ENCODE assay signal across 10 cellular contexts in the genomic region with DNA sequence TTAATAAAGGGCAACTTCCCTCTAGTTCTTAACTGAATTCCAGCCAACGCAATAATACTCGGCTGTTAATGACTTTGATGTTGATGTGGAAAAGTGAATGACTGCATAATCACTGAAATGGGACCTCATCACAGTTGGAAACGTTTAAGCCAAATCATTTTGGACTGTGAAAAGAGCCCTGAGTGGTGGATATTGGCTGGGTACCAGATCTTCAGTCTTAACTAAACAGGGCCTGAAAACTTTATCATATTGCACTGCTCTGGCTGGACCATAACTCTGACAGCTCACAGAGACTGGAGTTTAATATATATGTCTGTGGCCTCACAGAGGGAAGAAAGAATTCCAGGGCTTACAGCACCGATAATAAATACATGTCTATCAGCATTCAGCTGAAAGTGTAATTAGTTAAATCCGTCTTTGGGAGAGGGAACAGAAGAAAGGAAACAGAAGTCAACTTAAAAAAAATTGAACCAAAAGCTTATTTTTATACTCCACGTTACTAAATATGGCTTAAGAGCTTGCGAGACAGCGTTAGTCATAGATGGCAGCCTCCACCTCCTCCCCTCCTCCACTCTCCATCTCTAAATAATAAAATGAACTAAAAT.
DNase-seq lines count a peak whose midpoint lies in the region; FAIRE-seq and TF ChIP-seq lines count a peak whose summit lies in the region.
"Had no signal": no experiment of that assay in that cellular context is flagged by ENCODE, and none has a peak within 500 bp of the region (broad histone marks: within the 10 kb centered on the region; RNA-seq: fewer than 3 reads in every experiment).

No MANE protein-coding gene starts in this region.

- intact Hi-C loops in PC-9 (cut with micrococcal nuclease; ENCODE audit: unreplicated experiment) = no loop called here

- no peaks in the 10 kb centered on the region for H3K36me3 ChIP-seq in ACC112 (ENCODE audit: insufficient read depth, low read length)
- H3K36me3 ChIP-seq in brain microvascular endothelial cell (replicated peaks) = no peaks in the 10 kb centered on the region
- H3K36me3 ChIP-seq in PC-9 (ENCODE audit: low read depth) = no peaks in the 10 kb centered on the region
- H3K36me3 ChIP-seq in small intestine (ENCODE audit: control insufficient read depth in 2 of 2, insufficient read depth in 2 of 2, low read length in 2 of 2) = no peaks in the 10 kb centered on the region

- H3K79me2 ChIP-seq in ACC112 (ENCODE audit: control insufficient read depth, insufficient read depth, low read length, unreplicated experiment) (no peaks in the 10 kb centered on the region), PC-9 (ENCODE audit: low read depth) (no peaks in the 10 kb centered on the region)

- peak; percentile 60 for DNase-seq in LHCN-M2 (ENCODE audit: low read depth)
- peak; percentile 64 for DNase-seq in brain microvascular endothelial cell
- no peak for DNase-seq in mesothelial cell of epicardium (ENCODE audit: low spot score in 2 of 2, unreplicated experiment in 2 of 2)
- no peak for DNase-seq in progenitor cell of endocrine pancreas (ENCODE audit: low spot score, unreplicated experiment)
- no peak for DNase-seq in stimulated activated CD8-positive, alpha-beta memory T cell treated with anti-CD3 and anti-CD28 coated beads, Interleukin-4, amount 100 ng/mL, for 48 hours
- DNase-seq in PC-9 = no peak
- no peak for DNase-seq in small intestine
- DNase-seq: activated CD4-positive, alpha-beta T cell treated with anti-CD3 and anti-CD28 coated beads for 1 hour had no signal

- no peak overlapping the region for H3K4me2 ChIP-seq in PC-9

- H3K4me1 Mint-ChIP-seq in mesothelial cell of epicardium (peaks cover 68% of the 10 kb centered on the region), progenitor cell of endocrine pancreas (ENCODE audit: low read depth) (peaks cover 14% of the 10 kb centered on the region)
- H3K4me1 Mint-ChIP-seq: CD14-positive monocyte had no signal

- H3K36me3 Mint-ChIP-seq in mesothelial cell of epicardium = no peaks in the 10 kb centered on the region
- no peaks in the 10 kb centered on the region for H3K36me3 Mint-ChIP-seq in progenitor cell of endocrine pancreas (ENCODE audit: insufficient read depth)
- H3K36me3 Mint-ChIP-seq: CD14-positive monocyte had no signal

- peak overlapping the region; percentile 91 for H3K27ac Mint-ChIP-seq in mesothelial cell of epicardium
- no peak overlapping the region for H3K27ac Mint-ChIP-seq in progenitor cell of endocrine pancreas
- H3K27ac Mint-ChIP-seq: CD14-positive monocyte had no signal

- FAIRE-seq in small intestine (lab: Jason Lieb, UNC) = no peak

- H3K4me3 ChIP-seq in ACC112 (ENCODE audit: low read depth, low read length) (0 out of 2 replicates have a peak overlapping the region, but pooled peaks have one; percentile 18), brain microvascular endothelial cell (ENCODE audit: low read depth, low read length) (no peak overlapping the region), PC-9 (no peak overlapping the region), small intestine (ENCODE audit: low read depth in 1 of 2, low read length in 2 of 2) (no peak overlapping the region)

- WGBS in small intestine, 3 donors = 20 to 40% (median 34%) methylated on average over 8 of the region's 8 CpGs

- no peaks in the 10 kb centered on the region for H4K20me1 ChIP-seq in PC-9 (ENCODE audit: insufficient read depth)

- no peaks in the 10 kb centered on the region for H3K9me3 ChIP-seq in PC-9 (ENCODE audit: insufficient read depth, low read depth)
- no peaks in the 10 kb centered on the region for H3K9me3 ChIP-seq in small intestine (ENCODE audit: control insufficient read depth, low read depth)

- POLR2A ChIA-PET in PC-9 (lab: Charles Lee; ENCODE audit: unreplicated experiment) = interaction anchor here (0.6 to 0.7 kb wide), 2 partner anchors 628 to 1311 kb away, joined by 9 to 26 read pairs; no protein-coding TSS in a partner anchor

- peaks cover 34% of the 10 kb centered on the region for H3K4me1 ChIP-seq in ACC112 (ENCODE audit: control insufficient read depth, insufficient read depth, low read length, unreplicated experiment)
- 0 out of 2 replicates have a peak, but pooled peaks cover 8% of the 10 kb centered on the region for H3K4me1 ChIP-seq in PC-9 (replicated peaks; ENCODE audit: insufficient read depth)
- no peaks in the 10 kb centered on the region for H3K4me1 ChIP-seq in small intestine (ENCODE audit: control insufficient read depth in 2 of 2, insufficient read depth in 1 of 2, low read depth in 1 of 2, low read length in 1 of 2)

- H3K9me3 Mint-ChIP-seq in mesothelial cell of epicardium (no peaks in the 10 kb centered on the region), progenitor cell of endocrine pancreas (ENCODE audit: low read depth) (no peaks in the 10 kb centered on the region)

- peak overlapping the region; percentile 67 for H3K27ac ChIP-seq in ACC112 (ENCODE audit: low read depth, low read length)
- peak overlapping the region; percentile 74 for H3K27ac ChIP-seq in brain microvascular endothelial cell
- no peak overlapping the region for H3K27ac ChIP-seq in PC-9
- peak overlapping the region in 1 of 2 donors; percentile 11 for H3K27ac ChIP-seq in small intestine (ENCODE audit: low read depth in 1 of 2, low read length in 1 of 2)

- BruUV-seq in PC-9 (replicated peaks; lab: Mats Ljungman, UMichigan) = no TSS peak

- H3K27me3 Mint-ChIP-seq in mesothelial cell of epicardium (ENCODE audit: low read depth) (no peaks in the 10 kb centered on the region), progenitor cell of endocrine pancreas (no peaks in the 10 kb centered on the region)

- CTCF ChIA-PET in PC-9 (lab: Charles Lee) = no interaction called here

- peak overlapping the region; percentile 89 for H2AFZ ChIP-seq in ACC112 (ENCODE audit: low read length, unreplicated experiment)
- no peak overlapping the region for H2AFZ ChIP-seq in PC-9

- in situ Hi-C loops in brain microvascular endothelial cell (cut with HindIII; ENCODE audit: low pct_ligation_motif_present, low sequenced_read_pairs) = no loop called here

- no peak for TF ChIP-seq CTCF in brain microvascular endothelial cell (IDR thresholded peaks at IDR 0.05; ENCODE audit: low read depth, low read length, missing control alignments)
- TF ChIP-seq CTCF in mesothelial cell of epicardium (IDR thresholded peaks at IDR 0.05; ENCODE audit: unreplicated experiment) = no peak
- no peak for TF ChIP-seq CTCF in progenitor cell of endocrine pancreas (IDR thresholded peaks at IDR 0.05; ENCODE audit: unreplicated experiment)
- TF ChIP-seq CTCF in PC-9 (conservative IDR thresholded peaks at IDR 0.05) = no peak

- no peaks in the 10 kb centered on the region for H3K27me3 ChIP-seq in ACC112 (ENCODE audit: insufficient read depth, low read length)
- no peaks in the 10 kb centered on the region for H3K27me3 ChIP-seq in brain microvascular endothelial cell (replicated peaks)
- no peaks in the 10 kb centered on the region for H3K27me3 ChIP-seq in PC-9 (ENCODE audit: insufficient read depth, low read depth)
- no peaks in the 10 kb centered on the region for H3K27me3 ChIP-seq in small intestine (ENCODE audit: control insufficient read depth in 2 of 2, insufficient read depth in 2 of 2, low read length in 2 of 2)

- H3F3A ChIP-seq in PC-9 (ENCODE audit: insufficient read depth, low read depth) = no peaks in the 10 kb centered on the region

- H3K4me3 Mint-ChIP-seq in mesothelial cell of epicardium = no peak overlapping the region
- no peak overlapping the region for H3K4me3 Mint-ChIP-seq in progenitor cell of endocrine pancreas (ENCODE audit: low read depth)

- no peaks in the 10 kb centered on the region for H3K9me2 ChIP-seq in PC-9 (ENCODE audit: insufficient read depth)

Comparison
In these comparisons a context has a peak if more than half of its experiments do, and no peak if none do; other contexts are left out.
1. DNase-seq: peak in LHCN-M2 (single experiment) and brain microvascular endothelial cell (single experiment); none in mesothelial cell of epicardium (0 of 2), progenitor cell of endocrine pancreas (single experiment), stimulated activated CD8-positive, alpha-beta memory T cell treated with anti-CD3 and anti-CD28 coated beads, Interleukin-4, amount 100 ng/mL, for 48 hours (single experiment), PC-9 (0 of 2) and small intestine (single experiment).